17 cellular contexts compared by ENCODE assay signal in genomic region chr4:2250003-2250763, GRCh38. TPM values are rescaled to one million over a fixed set of nuclear protein-coding genes. Genes with fewer than 3 reads are reported as not detected.
DNase-seq lines count a peak whose midpoint lies in the region; ATAC-seq, FAIRE-seq and TF ChIP-seq lines count a peak whose summit lies in the region.
"Had no signal": no experiment of that assay in that cellular context is flagged by ENCODE, and none has a peak within 500 bp of the region (broad histone marks: within the 10 kb centered on the region; RNA-seq: fewer than 3 reads in every experiment).

No MANE protein-coding gene starts in this region.

- H3K9ac ChIP-seq in kidney (ENCODE audit: low read length in 2 of 2) = no peak overlapping the region

- no peaks in the 10 kb centered on the region for H3K27me3 ChIP-seq in lower lobe of right lung (ENCODE audit: low read depth)
- H3K27me3 ChIP-seq: cardiac muscle cell, thyroid gland had no signal

- intact Hi-C loops in kidney (cut with DNase I) = no loop called here
- intact Hi-C loops in lower lobe of right lung (cut with DNase I) = no loop called here

- DNase-seq in stimulated activated CD4-positive, alpha-beta T cell treated with anti-CD3 and anti-CD28 coated beads, Interleukin-15, amount 100 ng/mL, for 24 hours = peak; percentile 1
- no peak for DNase-seq in stimulated activated CD4-positive, alpha-beta T cell treated with anti-CD3 and anti-CD28 coated beads, Interleukin-1b, Interleukin-23, amount 100 ng/mL, for 48 hours
- DNase-seq in RWPE1 (ENCODE audit: low spot score) (no peak), kidney (peak; percentile 66), lower lobe of right lung (no peak), NCI-H2171 treated with DMSO at 0.1 percent for 48 hours (lab: John Stamatoyannopoulos, UW) (no peak)
- DNase-seq: DMS79; NCI-H1930; NCI-H524 treated with DMSO at 0.1 percent for 48 hours; PC-9; stimulated activated CD4-positive, alpha-beta T cell treated with anti-CD3 and anti-CD28 coated beads, Interleukin-2, amount 100 ng/mL, for 48 hours had no signal

- H3K36me3 ChIP-seq in kidney (ENCODE audit: control insufficient read depth in 1 of 2, insufficient read depth in 2 of 2, low read length in 2 of 2) (peaks cover 15 to 16% of the 10 kb centered on the region in 2 donors), lower lobe of right lung (peaks cover 80% of the 10 kb centered on the region)

- FAIRE-seq in kidney (lab: Jason Lieb, UNC) = no peak
- FAIRE-seq: TTC549 had no signal

- no peaks in the 10 kb centered on the region for H3K9me3 ChIP-seq in kidney (ENCODE audit: control insufficient read depth in 1 of 2, low read length in 2 of 2)
- H3K9me3 ChIP-seq in lower lobe of right lung = no peaks in the 10 kb centered on the region
- H3K9me3 ChIP-seq: thyroid gland had no signal

- CTCF ChIA-PET in RWPE1 (lab: Yijun Ruan, JAX) = no interaction called here

- H3K4me3 ChIP-seq in kidney (ENCODE audit: low read length in 2 of 2) (no peak overlapping the region), lower lobe of right lung (no peak overlapping the region)
- H3K4me3 ChIP-seq: cardiac muscle cell, PC-9, thyroid gland had no signal

- ATAC-seq in lower lobe of right lung = no peak
- ATAC-seq in GM19351 (IDR thresholded peaks at IDR 0.05; ENCODE audit: unreplicated experiment) = no peak
- ATAC-seq: activated naive CD4-positive, alpha-beta T cell treated with anti-CD3 and anti-CD28 coated beads, Interleukin-2, amount 50 U/mL, for 72 hours; sciatic nerve had no signal

- peaks cover 0 to 13% of the 10 kb centered on the region in 2 donors for H3K4me1 ChIP-seq in kidney (ENCODE audit: control insufficient read depth in 1 of 2, insufficient read depth in 1 of 2, low read depth in 1 of 2, low read length in 2 of 2)
- H3K4me1 ChIP-seq in lower lobe of right lung = peaks cover 20% of the 10 kb centered on the region

- TF ChIP-seq CTCF in RWPE1 (conservative IDR thresholded peaks at IDR 0.05; ENCODE audit: low read depth) = no peak
- no peak for TF ChIP-seq CTCF in kidney (IDR thresholded peaks at IDR 0.05; ENCODE audit: borderline replicate concordance, extremely low read depth, insufficient read depth)
- no peak for TF ChIP-seq CTCF in lower lobe of right lung (IDR thresholded peaks at IDR 0.05)

- H3K27ac ChIP-seq in RWPE1 = peak overlapping the region; percentile 66
- no peak overlapping the region for H3K27ac ChIP-seq in kidney (ENCODE audit: low read depth in 2 of 2, low read length in 2 of 2)
- H3K27ac ChIP-seq in lower lobe of right lung = no peak overlapping the region
- H3K27ac ChIP-seq: cardiac muscle cell, PC-9, thyroid gland had no signal

- POLR2A ChIA-PET in RWPE1 (lab: Yijun Ruan, JAX; ENCODE audit: low non-redundant PET) = no interaction called here

RNA-seq across cellular contexts. Expression of gene HAUS3, which starts 8.3 kb away (rescaled TPM):
- total RNA-seq in kidney (12.1 TPM), lower lobe of right lung (12.3 TPM)
- polyA plus RNA-seq in kidney (ENCODE audit: insufficient read depth, low read depth, low replicate concordance) = 4.1 TPM

RNA-seq across cellular contexts. Expression of gene POLN, which starts 8.3 kb away (rescaled TPM):
- total RNA-seq in kidney (3.8 TPM), lower lobe of right lung (2.2 TPM)
- 1.3 TPM for polyA plus RNA-seq in kidney (ENCODE audit: insufficient read depth, low read depth, low replicate concordance)

RNA-seq across cellular contexts. Expression of gene MXD4, which starts 11.7 kb away (rescaled TPM):
- total RNA-seq in kidney (84.8 TPM), lower lobe of right lung (74.3 TPM)
- 49.8 TPM for polyA plus RNA-seq in kidney (ENCODE audit: insufficient read depth, low read depth, low replicate concordance)

Comparison
In these comparisons a context has a peak if more than half of its experiments do, and no peak if none do; other contexts are left out.
1. DNase-seq: peak in stimulated activated CD4-positive, alpha-beta T cell treated with anti-CD3 and anti-CD28 coated beads, Interleukin-15, amount 100 ng/mL, for 24 hours (single experiment) and kidney (single experiment); none in stimulated activated CD4-positive, alpha-beta T cell treated with anti-CD3 and anti-CD28 coated beads, Interleukin-1b, Interleukin-23, amount 100 ng/mL, for 48 hours (single experiment), RWPE1 (single experiment), lower lobe of right lung (single experiment) and NCI-H2171 treated with DMSO at 0.1 percent for 48 hours (single experiment).